Comparison of ENCODE assay signal across 8 cellular contexts in the genomic region with DNA sequence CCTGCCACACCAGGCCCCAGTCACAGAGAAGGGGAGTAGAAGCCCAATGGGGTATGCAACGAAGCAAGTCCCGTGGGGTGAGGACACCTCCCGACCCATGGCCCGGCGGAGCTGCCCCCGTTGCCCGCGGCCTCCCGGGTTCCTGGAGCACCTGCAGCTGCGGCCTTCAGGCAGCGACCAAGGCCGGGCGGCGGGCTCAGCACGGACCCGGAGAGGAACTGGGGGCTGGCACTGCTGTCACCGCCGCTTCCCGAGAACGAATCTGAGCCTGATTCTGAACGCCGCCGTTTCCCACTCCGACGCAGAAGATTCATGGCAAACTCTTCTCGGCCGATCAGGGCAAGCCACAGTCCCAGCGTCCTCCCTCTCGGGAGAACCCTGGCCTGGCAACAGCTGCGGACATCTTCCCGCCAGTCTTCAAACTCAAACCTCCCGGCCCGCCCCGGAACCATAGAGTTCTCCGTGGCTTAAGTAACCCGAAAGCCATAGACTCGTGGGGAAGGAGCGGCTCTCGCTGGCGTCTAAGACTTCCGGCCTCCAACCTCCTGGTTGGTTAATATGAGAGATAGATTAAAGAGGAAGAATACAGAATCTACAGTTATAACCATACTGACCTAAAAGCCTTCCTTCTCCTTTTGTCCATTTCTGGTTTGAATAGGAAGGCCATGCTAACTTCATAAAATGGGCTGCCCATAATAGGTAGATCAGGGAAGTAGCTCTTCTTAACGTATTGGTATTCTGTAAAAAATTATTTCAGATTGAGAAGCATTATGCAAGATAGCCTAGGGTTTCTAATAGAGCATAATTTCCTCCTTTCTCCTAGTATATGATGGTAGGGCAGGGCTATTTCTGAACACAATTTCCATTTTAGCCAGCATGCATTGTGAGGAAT. TPM values are rescaled to one million over a fixed set of nuclear protein-coding genes. Genes with fewer than 3 reads are reported as not detected.
DNase-seq lines count a peak whose midpoint lies in the region; ATAC-seq and TF ChIP-seq lines count a peak whose summit lies in the region.

A gene (minus strand): TSS at position 425 of the 892 bp plus-strand sequence. CDS start 111 bp downstream, at position 314.

- H3K4me3 Mint-ChIP-seq in activated T-cell treated with anti-CD3 and anti-CD28 coated beads, Interleukin-2, amount 50 U/mL, for 24 hours, result peak within 1 kb of the TSS; percentile 89

- H3K27me3 Mint-ChIP-seq in activated T-cell treated with anti-CD3 and anti-CD28 coated beads, Interleukin-2, amount 50 U/mL, for 24 hours, result no peaks in the 10 kb centered on the region

- peaks cover 40% of the 10 kb centered on the region for H3K36me3 Mint-ChIP-seq in activated T-cell treated with anti-CD3 and anti-CD28 coated beads, Interleukin-2, amount 50 U/mL, for 24 hours (ENCODE audit: low read depth)

- in situ Hi-C loops in KBM-7 (cut with MboI; ENCODE audit: low pct_unique_long_range_greater_than_20kb, low sequenced_read_pairs), result no loop called here

- no peaks in the 10 kb centered on the region for H3K9me3 ChIP-seq in muscle layer of colon (ENCODE audit: low read length)

- DNase-seq in DMS153 treated with DMSO at 0.1 percent for 48 hours (lab: John Stamatoyannopoulos, UW; ENCODE audit: unreplicated experiment) (peak; percentile 83), KBM-7 (peak; percentile 94)
- DNase-seq in activated T-cell treated with anti-CD3 and anti-CD28 coated beads, Interleukin-2, amount 50 U/mL, for 24 hours, result peak; percentile 88
- peak; percentile 71 for DNase-seq in stimulated activated CD8-positive, alpha-beta memory T cell treated with anti-CD3 and anti-CD28 coated beads, Interleukin-7, amount 100 ng/mL, for 24 hours (ENCODE audit: low read depth)

- H3K4me1 ChIP-seq in muscle layer of colon (ENCODE audit: insufficient read depth, low read length), result peaks cover 6% of the 10 kb centered on the region

- peaks cover 13% of the 10 kb centered on the region for H3K4me1 Mint-ChIP-seq in activated T-cell treated with anti-CD3 and anti-CD28 coated beads, Interleukin-2, amount 50 U/mL, for 24 hours (ENCODE audit: low read depth)

- no peaks in the 10 kb centered on the region for H3K9me3 Mint-ChIP-seq in activated T-cell treated with anti-CD3 and anti-CD28 coated beads, Interleukin-2, amount 50 U/mL, for 24 hours

- peak within 1 kb of the TSS; percentile 92 for H3K27ac Mint-ChIP-seq in activated T-cell treated with anti-CD3 and anti-CD28 coated beads, Interleukin-2, amount 50 U/mL, for 24 hours

- H3K36me3 ChIP-seq in muscle layer of colon (ENCODE audit: insufficient read depth, low read length), result no peaks in the 10 kb centered on the region

- ATAC-seq in GM21717 (IDR thresholded peaks at IDR 0.05; ENCODE audit: unreplicated experiment) (peak; percentile 80), esophagus mucosa (peak; percentile 96)

- peak within 1 kb of the TSS; percentile 68 for H3K27ac ChIP-seq in muscle layer of colon (ENCODE audit: low read depth, low read length)

- H3K4me3 ChIP-seq in muscle layer of colon (ENCODE audit: low read depth in 1 of 2, low read length in 2 of 2), result peak within 1 kb of the TSS; percentile 49 to 88

- peak within 1 kb of the TSS; percentile 54 for H3K9ac ChIP-seq in muscle layer of colon (ENCODE audit: low read length)

- H3K27me3 ChIP-seq in muscle layer of colon (ENCODE audit: control insufficient read depth in 1 of 2, insufficient read depth in 2 of 2, low read length in 2 of 2), result no peaks in the 10 kb centered on the region

TF ChIP-seq in PFSK-1, 5 proteins besides CTCF, POLR2A, EP300 and RAD21:
- TF ChIP-seq SIN3A (IDR thresholded peaks at IDR 0.05; ENCODE audit: borderline replicate concordance, insufficient read depth, low read length) (peak; percentile 90; the same call in 1 of the 2 replicates), TAF1 (IDR thresholded peaks at IDR 0.05; ENCODE audit: borderline replicate concordance, insufficient read depth, low read length) (peak; percentile 84), POLR2AphosphoS5 (IDR thresholded peaks at IDR 0.05; ENCODE audit: low read depth, low read length) (peak; percentile 76), FOXP2 (optimal IDR thresholded peaks at IDR 0.05; ENCODE audit: borderline replicate concordance, extremely low read depth, extremely low read length, insufficient read depth) (no peak)
- TF ChIP-seq, protein P1, sequence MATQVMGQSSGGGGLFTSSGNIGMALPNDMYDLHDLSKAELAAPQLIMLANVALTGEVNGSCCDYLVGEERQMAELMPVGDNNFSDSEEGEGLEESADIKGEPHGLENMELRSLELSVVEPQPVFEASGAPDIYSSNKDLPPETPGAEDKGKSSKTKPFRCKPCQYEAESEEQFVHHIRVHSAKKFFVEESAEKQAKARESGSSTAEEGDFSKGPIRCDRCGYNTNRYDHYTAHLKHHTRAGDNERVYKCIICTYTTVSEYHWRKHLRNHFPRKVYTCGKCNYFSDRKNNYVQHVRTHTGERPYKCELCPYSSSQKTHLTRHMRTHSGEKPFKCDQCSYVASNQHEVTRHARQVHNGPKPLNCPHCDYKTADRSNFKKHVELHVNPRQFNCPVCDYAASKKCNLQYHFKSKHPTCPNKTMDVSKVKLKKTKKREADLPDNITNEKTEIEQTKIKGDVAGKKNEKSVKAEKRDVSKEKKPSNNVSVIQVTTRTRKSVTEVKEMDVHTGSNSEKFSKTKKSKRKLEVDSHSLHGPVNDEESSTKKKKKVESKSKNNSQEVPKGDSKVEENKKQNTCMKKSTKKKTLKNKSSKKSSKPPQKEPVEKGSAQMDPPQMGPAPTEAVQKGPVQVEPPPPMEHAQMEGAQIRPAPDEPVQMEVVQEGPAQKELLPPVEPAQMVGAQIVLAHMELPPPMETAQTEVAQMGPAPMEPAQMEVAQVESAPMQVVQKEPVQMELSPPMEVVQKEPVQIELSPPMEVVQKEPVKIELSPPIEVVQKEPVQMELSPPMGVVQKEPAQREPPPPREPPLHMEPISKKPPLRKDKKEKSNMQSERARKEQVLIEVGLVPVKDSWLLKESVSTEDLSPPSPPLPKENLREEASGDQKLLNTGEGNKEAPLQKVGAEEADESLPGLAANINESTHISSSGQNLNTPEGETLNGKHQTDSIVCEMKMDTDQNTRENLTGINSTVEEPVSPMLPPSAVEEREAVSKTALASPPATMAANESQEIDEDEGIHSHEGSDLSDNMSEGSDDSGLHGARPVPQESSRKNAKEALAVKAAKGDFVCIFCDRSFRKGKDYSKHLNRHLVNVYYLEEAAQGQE (IDR thresholded peaks at IDR 0.05; ENCODE audit: insufficient read depth in 1 of 2, low read depth in 2 of 2, low read length in 2 of 2), result no peak

RNA-seq across cellular contexts. Expression of the gene that starts here (rescaled TPM):
- polyA plus RNA-seq in PFSK-1 (2012; ENCODE audit: insufficient read length, low read depth), result 0.65 TPM
- total RNA-seq in esophagus mucosa, result 4.7 TPM

Comparison
In these comparisons a context has a peak if more than half of its experiments do, and no peak if none do; other contexts are left out.
1. Peak in every context shown above with its lines: DNase-seq, ATAC-seq, H3K4me3 ChIP-seq and H3K27ac ChIP-seq.